26 cellular contexts compared by ENCODE assay signal in the genomic region with DNA sequence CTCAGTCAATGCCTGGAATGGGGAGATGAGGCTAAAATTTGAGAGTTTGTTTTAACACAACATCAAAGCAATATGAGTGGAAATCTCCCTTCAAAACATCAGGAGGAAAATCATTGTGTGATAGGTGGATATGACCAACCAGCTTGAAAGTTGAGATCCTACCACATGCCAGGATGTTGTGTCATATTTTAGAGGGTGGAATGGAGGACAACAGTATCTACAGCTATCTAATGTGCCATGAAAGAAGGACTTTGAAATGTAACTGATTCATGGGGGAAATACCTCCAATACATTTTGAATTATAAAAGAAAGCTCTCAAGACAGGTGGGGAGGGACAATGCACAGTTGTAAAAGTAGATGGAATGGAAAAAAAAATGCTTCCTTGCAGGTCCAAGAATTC.
DNase-seq lines count a peak whose midpoint lies in the region; ATAC-seq and TF ChIP-seq lines count a peak whose summit lies in the region.
"Had no signal": no experiment of that assay in that cellular context is flagged by ENCODE, and none has a peak within 500 bp of the region (broad histone marks: within the 10 kb centered on the region; RNA-seq: fewer than 3 reads in every experiment).

No MANE protein-coding gene starts in this region.

- POLR2A ChIA-PET in CD8-positive, alpha-beta memory T cell (lab: Charles Lee): no interaction called here

- H3K4me1 ChIP-seq in CD8-positive, alpha-beta memory T cell (ENCODE audit: insufficient read depth, low read length): no peaks in the 10 kb centered on the region
- H3K4me1 ChIP-seq: SJCRH30 had no signal

- TF ChIP-seq CTCF in HFFc6 (IDR thresholded peaks at IDR 0.05): no peak

- no peaks in the 10 kb centered on the region for H3K9me3 Mint-ChIP-seq in activated T-cell treated with anti-CD3 and anti-CD28 coated beads, Interleukin-2, amount 50 U/mL, for 24 hours
- H3K9me3 Mint-ChIP-seq in HFFc6 (no peaks in the 10 kb centered on the region), naive B cell (peaks cover 0 to 4% (median 0%) of the 10 kb centered on the region in 7 donors)
- no peaks in the 10 kb centered on the region for H3K9me3 Mint-ChIP-seq in central memory CD8-positive, alpha-beta T cell
- no peaks in the 10 kb centered on the region for H3K9me3 Mint-ChIP-seq in CD8-positive, alpha-beta memory T cell

- H3K27me3 Mint-ChIP-seq in activated T-cell treated with anti-CD3 and anti-CD28 coated beads, Interleukin-2, amount 50 U/mL, for 24 hours: no peaks in the 10 kb centered on the region
- no peaks in the 10 kb centered on the region; the same call in 1 of the 2 replicates for H3K27me3 Mint-ChIP-seq in HFFc6 (ENCODE audit: insufficient read depth)
- no peaks in the 10 kb centered on the region for H3K27me3 Mint-ChIP-seq in central memory CD8-positive, alpha-beta T cell
- H3K27me3 Mint-ChIP-seq in naive B cell: no peaks in the 10 kb centered on the region
- no peaks in the 10 kb centered on the region for H3K27me3 Mint-ChIP-seq in CD8-positive, alpha-beta memory T cell

- peaks cover 37% of the 10 kb centered on the region for H3K36me3 ChIP-seq in CD8-positive, alpha-beta memory T cell (ENCODE audit: insufficient read depth, low read length)
- H3K36me3 ChIP-seq: SJCRH30 had no signal

- peak overlapping the region; percentile 20 for H3K27ac Mint-ChIP-seq in activated T-cell treated with anti-CD3 and anti-CD28 coated beads, Interleukin-2, amount 50 U/mL, for 24 hours
- no peak overlapping the region for H3K27ac Mint-ChIP-seq in HFFc6
- peak overlapping the region; percentile 57 for H3K27ac Mint-ChIP-seq in central memory CD8-positive, alpha-beta T cell (ENCODE audit: low read depth)
- H3K27ac Mint-ChIP-seq in naive B cell: peak overlapping the region in 4 of 6 donors; percentile 12 to 79 (median 48)
- H3K27ac Mint-ChIP-seq in CD8-positive, alpha-beta memory T cell: peak overlapping the region in 3 of 8 donors; percentile 23 to 38 (median 26)

- peaks cover 92% of the 10 kb centered on the region for H3K36me3 Mint-ChIP-seq in activated T-cell treated with anti-CD3 and anti-CD28 coated beads, Interleukin-2, amount 50 U/mL, for 24 hours (ENCODE audit: low read depth)
- peaks cover 69% of the 10 kb centered on the region for H3K36me3 Mint-ChIP-seq in HFFc6 (ENCODE audit: low read depth)
- peaks cover 62% of the 10 kb centered on the region for H3K36me3 Mint-ChIP-seq in central memory CD8-positive, alpha-beta T cell (ENCODE audit: insufficient read depth)
- peaks cover 50 to 66% of the 10 kb centered on the region in 2 donors for H3K36me3 Mint-ChIP-seq in naive B cell
- H3K36me3 Mint-ChIP-seq in CD8-positive, alpha-beta memory T cell: peaks cover 58 to 92% (median 58%) of the 10 kb centered on the region in 3 donors

- no peaks in the 10 kb centered on the region for H3K9me3 ChIP-seq in CD8-positive, alpha-beta memory T cell (ENCODE audit: low read length)
- H3K9me3 ChIP-seq: MG63, SJCRH30 had no signal

- no peak overlapping the region for H3K27ac ChIP-seq in CD8-positive, alpha-beta memory T cell (ENCODE audit: low read depth, low read length)
- H3K27ac ChIP-seq: GM23248, PC-9, SJCRH30 had no signal

- CTCF ChIA-PET in CD8-positive, alpha-beta memory T cell (lab: Charles Lee): interaction anchor here (0.6 kb wide), 1 partner anchor 336 kb away, joined by 3 read pairs; no protein-coding TSS in a partner anchor

- no peak for ATAC-seq in central memory CD8-positive, alpha-beta T cell (replicated peaks; ENCODE audit: extremely low read depth, poor library complexity, severe bottlenecking)
- no peak for ATAC-seq in naive B cell (ENCODE audit: low read depth in 2 of 2)
- ATAC-seq: Right ventricle myocardium inferior, SK-N-SH treated with all-trans-retinoic acid at 6 μM for 48 hours had no signal

- H3K4me1 Mint-ChIP-seq in activated T-cell treated with anti-CD3 and anti-CD28 coated beads, Interleukin-2, amount 50 U/mL, for 24 hours (ENCODE audit: low read depth): peaks cover 4% of the 10 kb centered on the region
- H3K4me1 Mint-ChIP-seq in HFFc6 (ENCODE audit: low read depth) (peaks cover 8% of the 10 kb centered on the region), naive B cell (peaks cover 34 to 58% (median 42%) of the 10 kb centered on the region in 3 donors)
- peaks cover 4% of the 10 kb centered on the region for H3K4me1 Mint-ChIP-seq in central memory CD8-positive, alpha-beta T cell
- peaks cover 4 to 12% (median 10%) of the 10 kb centered on the region in 3 donors for H3K4me1 Mint-ChIP-seq in CD8-positive, alpha-beta memory T cell

- DNase-seq in activated T-cell treated with anti-CD3 and anti-CD28 coated beads, Interleukin-2, amount 50 U/mL, for 24 hours: no peak
- no peak for DNase-seq in activated T-cell treated with anti-CD3 and anti-CD28 coated beads, Interleukin-2, amount 50 U/mL, for 1 hour
- DNase-seq in HFFc6: peak; percentile 3
- DNase-seq in central memory CD8-positive, alpha-beta T cell (ENCODE audit: low spot score in 2 of 2): no peak
- no peak for DNase-seq in naive B cell
- DNase-seq in CD8-positive, alpha-beta memory T cell: no peak
- DNase-seq in SW 1271 (lab: John Stamatoyannopoulos, UW): no peak
- DNase-seq in GDM1 (lab: John Stamatoyannopoulos, UW): no peak
- DNase-seq: 8988T, ACHN, GF-D8, GM23248, H7, KG1, MG63, NCI-H1105 treated with DMSO at 0.1 percent for 48 hours, NCI-H146, NCI-H1930, NCI-H2107, NCI-H446, NCI-H526, NCI-H82, PC-9, SJCRH30 had no signal

- H3K4me3 Mint-ChIP-seq in activated T-cell treated with anti-CD3 and anti-CD28 coated beads, Interleukin-2, amount 50 U/mL, for 24 hours: no peak overlapping the region
- no peak overlapping the region for H3K4me3 Mint-ChIP-seq in HFFc6
- no peak overlapping the region for H3K4me3 Mint-ChIP-seq in central memory CD8-positive, alpha-beta T cell
- H3K4me3 Mint-ChIP-seq in naive B cell: peak overlapping the region in 1 of 8 donors; percentile 54
- no peak overlapping the region for H3K4me3 Mint-ChIP-seq in CD8-positive, alpha-beta memory T cell

- H3K27me3 ChIP-seq in CD8-positive, alpha-beta memory T cell (ENCODE audit: insufficient read depth, low read length, poor library complexity, severe bottlenecking): no peaks in the 10 kb centered on the region
- H3K27me3 ChIP-seq: MG63 had no signal

- no peak overlapping the region for H3K4me3 ChIP-seq in CD8-positive, alpha-beta memory T cell (ENCODE audit: low read length)
- H3K4me3 ChIP-seq: GM23248, MG63, PC-9, SJCRH30 had no signal
